In genomic region chr22:29854432-29854831, GRCh38 we compare ENCODE assay signal across 26 cellular contexts.
"Had no signal": no experiment of that assay in that cellular context is flagged by ENCODE, and none has a peak within 500 bp of the region (broad histone marks: within the 10 kb centered on the region; RNA-seq: fewer than 3 reads in every experiment).

No MANE protein-coding gene starts in this region.

- H3K27me3 ChIP-seq: colonic mucosa, foreskin keratinocyte, heart right ventricle, spleen, transverse colon, vagina had no signal

- H3K9me3 ChIP-seq: colonic mucosa, heart right ventricle, left ventricle myocardium inferior, lower lobe of right lung, prostate gland, spleen, thoracic aorta, transverse colon, vagina had no signal

- H3K27ac ChIP-seq: colonic mucosa, epithelial cell of prostate, foreskin keratinocyte, lower lobe of right lung, prostate gland, skin epidermis, spleen, thoracic aorta, transverse colon, vagina had no signal

- ATAC-seq: effector memory CD8-positive, alpha-beta T cell; esophagus mucosa; foreskin keratinocyte; heart right ventricle; left colon; lower lobe of right lung; naive thymus-derived CD8-positive, alpha-beta T cell; right cardiac atrium; stimulated activated memory B cell treated with anti-CD40 and anti-IgM and Interleukin-4, amounts not matched to agents 10 μg/mL and 1 μg/mL and 100 μg/mL, for 72 hours; stimulated activated naive CD8-positive, alpha-beta T cell treated with anti-CD3 and anti-CD28 coated beads, Interleukin-15, Interleukin-2, amounts not matched to agents 100 U/mL and 50 U/mL, for 24 hours had no signal

- DNase-seq: colonic mucosa; effector memory CD8-positive, alpha-beta T cell; foreskin keratinocyte; glutamatergic neuron; heart right ventricle; hippocampal formation; kidney glomerular epithelial cell; left colon; left ventricle myocardium inferior; lower lobe of right lung; naive thymus-derived CD8-positive, alpha-beta T cell; nephron progenitor cell; nucleus accumbens; right cardiac atrium; spleen; stimulated activated CD4-positive, alpha-beta T cell treated with anti-CD3 and anti-CD28 coated beads, Interleukin-4, amount 100 ng/mL, for 4 hours; stimulated activated naive CD8-positive, alpha-beta T cell treated with anti-CD3 and anti-CD28 coated beads, Interleukin-15, Interleukin-2, amounts not matched to agents 100 U/mL and 50 U/mL, for 24 hours; substantia nigra; transverse colon had no signal

- H3K36me3 ChIP-seq: colonic mucosa, heart right ventricle, left ventricle myocardium inferior, lower lobe of right lung, prostate gland, spleen, thoracic aorta, transverse colon, vagina had no signal

- H3K4me3 ChIP-seq: colonic mucosa, heart right ventricle, left ventricle myocardium inferior, lower lobe of right lung, prostate gland, skin epidermis, spleen, thoracic aorta, transverse colon, vagina had no signal

- H3K4me1 ChIP-seq: colonic mucosa, foreskin keratinocyte, lower lobe of right lung, prostate gland, transverse colon, vagina had no signal
